Comparison of ENCODE assay signal across 12 cellular contexts in genomic region chr7:75663302-75663907, GRCh38.
DNase-seq lines count a peak whose midpoint lies in the region; ATAC-seq and TF ChIP-seq lines count a peak whose summit lies in the region.
"Had no signal": no experiment of that assay in that cellular context is flagged by ENCODE, and none has a peak within 500 bp of the region (broad histone marks: within the 10 kb centered on the region; RNA-seq: fewer than 3 reads in every experiment).

No MANE protein-coding gene starts in this region.

- no peak overlapping the region for H3K27ac ChIP-seq in BLaER1 treated with 17β-estradiol and CSF1 and Interleukin-3, amounts not matched to agents 10 nM and 100 nM
- no peak overlapping the region for H3K27ac ChIP-seq in colonic mucosa
- H3K27ac ChIP-seq: upper lobe of right lung had no signal

- CTCF ChIA-PET in activated naive CD4-positive, alpha-beta T cell treated with anti-CD3 and anti-CD28 coated beads, Interleukin-2, amount 10 ng/mL, durations not matched to agents 7 days and 5 days (lab: Charles Lee) = no interaction called here

- no peak overlapping the region for H3K4me3 ChIP-seq in BLaER1 treated with 17β-estradiol and CSF1 and Interleukin-3, amounts not matched to agents 10 nM and 100 nM
- no peak overlapping the region for H3K4me3 ChIP-seq in colonic mucosa
- H3K4me3 ChIP-seq: upper lobe of right lung had no signal

- intact Hi-C loops in colonic mucosa (cut with DNase I) = no loop called here

- no peak overlapping the region for H3K9ac ChIP-seq in BLaER1 treated with 17β-estradiol and CSF1 and Interleukin-3, amounts not matched to agents 10 nM and 100 nM
- no peak overlapping the region for H3K9ac ChIP-seq in colonic mucosa (ENCODE audit: low read depth in 2 of 2, low read length in 2 of 2)

- H3K4me1 ChIP-seq in BLaER1 treated with 17β-estradiol and CSF1 and Interleukin-3, amounts not matched to agents 10 nM and 100 nM = peaks cover 3 to 30% (median 23%) of the 10 kb centered on the region in 10 experiments; a peak in 17 of 20 replicates
- no peaks in the 10 kb centered on the region for H3K4me1 ChIP-seq in colonic mucosa
- H3K4me1 ChIP-seq: BE2C had no signal

- peak overlapping the region in 7 of 11 experiments; percentile 28 to 60 (median 51); a peak in 9 of 22 replicates for H3K4me2 ChIP-seq in BLaER1 treated with 17β-estradiol and CSF1 and Interleukin-3, amounts not matched to agents 10 nM and 100 nM

- peak; percentile 15 for ATAC-seq in GM21360 (IDR thresholded peaks at IDR 0.05; ENCODE audit: unreplicated experiment)
- peak; percentile 49 for ATAC-seq in HG03066 (IDR thresholded peaks at IDR 0.05; ENCODE audit: low read depth, unreplicated experiment)
- ATAC-seq: activated CD8-positive, alpha-beta T cell treated with anti-CD3 and anti-CD28 coated beads, Interleukin-2, amount 10 ng/mL, durations not matched to agents 7 days and 5 days; upper lobe of right lung had no signal

- H3K9me3 ChIP-seq in BLaER1 treated with 17β-estradiol and CSF1 and Interleukin-3, amounts not matched to agents 10 nM and 100 nM (replicated peaks in 1 of 11) = no peaks in the 10 kb centered on the region; a peak in 1 of 22 replicates
- no peaks in the 10 kb centered on the region for H3K9me3 ChIP-seq in colonic mucosa
- H3K9me3 ChIP-seq: BE2C, upper lobe of right lung had no signal

- DNase-seq in cerebellar cortex (ENCODE audit: low spot score) (peak; percentile 75), NCI-H1694 treated with DMSO at 0.1 percent for 48 hours (lab: John Stamatoyannopoulos, UW) (no peak), NCI-H524 (lab: John Stamatoyannopoulos, UW) (no peak), colonic mucosa (no peak)
- no peak for DNase-seq in activated naive CD4-positive, alpha-beta T cell treated with anti-CD3 and anti-CD28 coated beads, Interleukin-2, amount 10 ng/mL, durations not matched to agents 7 days and 5 days
- DNase-seq: activated CD8-positive, alpha-beta T cell treated with anti-CD3 and anti-CD28 coated beads, Interleukin-2, amount 10 ng/mL, durations not matched to agents 7 days and 5 days; BE2C; midbrain; upper lobe of right lung had no signal

- no peaks in the 10 kb centered on the region for H3K4me1 Mint-ChIP-seq in activated naive CD4-positive, alpha-beta T cell treated with anti-CD3 and anti-CD28 coated beads, Interleukin-2, amount 10 ng/mL, durations not matched to agents 7 days and 5 days

- H3K9me3 Mint-ChIP-seq in activated naive CD4-positive, alpha-beta T cell treated with anti-CD3 and anti-CD28 coated beads, Interleukin-2, amount 10 ng/mL, durations not matched to agents 7 days and 5 days = no peaks in the 10 kb centered on the region

- no peak overlapping the region for H3K27ac Mint-ChIP-seq in activated naive CD4-positive, alpha-beta T cell treated with anti-CD3 and anti-CD28 coated beads, Interleukin-2, amount 10 ng/mL, durations not matched to agents 7 days and 5 days
- H3K27ac Mint-ChIP-seq: activated CD8-positive, alpha-beta T cell treated with anti-CD3 and anti-CD28 coated beads, Interleukin-2, amount 10 ng/mL, durations not matched to agents 7 days and 5 days had no signal

- no peak for TF ChIP-seq CTCF in colonic mucosa (IDR thresholded peaks at IDR 0.05)

- H4K20me1 ChIP-seq in BLaER1 treated with 17β-estradiol and CSF1 and Interleukin-3, amounts not matched to agents 10 nM and 100 nM = no peaks in the 10 kb centered on the region

- no peaks in the 10 kb centered on the region for H3K36me3 Mint-ChIP-seq in activated naive CD4-positive, alpha-beta T cell treated with anti-CD3 and anti-CD28 coated beads, Interleukin-2, amount 10 ng/mL, durations not matched to agents 7 days and 5 days

- no peaks in the 10 kb centered on the region for H3K27me3 Mint-ChIP-seq in activated naive CD4-positive, alpha-beta T cell treated with anti-CD3 and anti-CD28 coated beads, Interleukin-2, amount 10 ng/mL, durations not matched to agents 7 days and 5 days

- H3K27me3 ChIP-seq in BLaER1 treated with 17β-estradiol and CSF1 and Interleukin-3, amounts not matched to agents 10 nM and 100 nM = no peaks in the 10 kb centered on the region
- H3K27me3 ChIP-seq in colonic mucosa = no peaks in the 10 kb centered on the region
- H3K27me3 ChIP-seq: BE2C, upper lobe of right lung had no signal

- H3K4me3 Mint-ChIP-seq in activated naive CD4-positive, alpha-beta T cell treated with anti-CD3 and anti-CD28 coated beads, Interleukin-2, amount 10 ng/mL, durations not matched to agents 7 days and 5 days = no peak overlapping the region
- H3K4me3 Mint-ChIP-seq: activated CD8-positive, alpha-beta T cell treated with anti-CD3 and anti-CD28 coated beads, Interleukin-2, amount 10 ng/mL, durations not matched to agents 7 days and 5 days had no signal

- H3K36me3 ChIP-seq in BLaER1 treated with 17β-estradiol and CSF1 and Interleukin-3, amounts not matched to agents 10 nM and 100 nM = peaks cover 0 to under 1% (median 0%) of the 10 kb centered on the region in 11 experiments; a peak in 2 of 22 replicates
- no peaks in the 10 kb centered on the region for H3K36me3 ChIP-seq in colonic mucosa
- H3K36me3 ChIP-seq: BE2C, upper lobe of right lung had no signal
